In the genomic region with DNA sequence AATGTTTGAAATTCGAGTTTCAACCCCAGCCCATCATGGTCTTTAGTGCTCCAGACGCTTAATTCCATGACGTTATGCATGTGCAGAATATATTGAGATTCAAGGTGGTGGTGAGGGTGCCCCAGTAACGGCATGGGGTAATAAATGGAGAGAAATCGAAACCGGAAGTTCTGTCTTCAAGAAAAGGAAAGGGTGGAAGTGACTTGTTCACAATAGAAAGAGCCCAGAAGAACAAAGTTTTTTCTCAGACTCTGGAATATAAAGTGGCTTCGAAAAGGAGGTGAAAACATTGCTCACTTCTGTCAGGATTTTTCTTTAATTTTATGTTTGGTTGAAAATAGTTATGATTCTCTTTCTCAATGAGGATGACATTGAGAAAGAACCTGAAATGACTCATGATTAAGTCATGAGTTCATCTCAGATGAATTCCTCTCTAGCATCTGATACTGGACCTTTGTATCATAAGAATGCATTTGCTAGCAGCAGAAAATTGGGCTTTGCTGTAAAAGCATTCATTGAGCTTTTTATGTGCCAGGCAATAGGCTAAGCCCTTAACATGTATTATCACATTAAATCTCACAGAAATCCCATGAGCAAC, we compare ENCODE assay signal across 8 cellular contexts. TPM values are rescaled to one million over a fixed set of nuclear protein-coding genes. Genes with fewer than 3 reads are reported as not detected.
A peak's percentile ranks its signal among the peaks of the same experiment; 100 is the strongest.
DNase-seq lines count a peak whose midpoint lies in the region; ATAC-seq and TF ChIP-seq lines count a peak whose summit lies in the region.

No MANE protein-coding gene starts in this region.

- TF ChIP-seq POLR2A in gastroesophageal sphincter (IDR thresholded peaks at IDR 0.05) (no peak), prostate gland (IDR thresholded peaks at IDR 0.05) (no peak)

- 8 to 11% methylated on average over 7 of the region's 7 CpGs for WGBS in gastroesophageal sphincter (ENCODE audit: low coverage in 1 of 2), 2 donors
- 12% methylated on average over 7 of the region's 7 CpGs for WGBS in prostate gland

- peak; percentile 80 for DNase-seq in ACHN
- DNase-seq in prostate gland (ENCODE audit: low spot score): peak; percentile 20

- H3K9me3 ChIP-seq in gastroesophageal sphincter: no peaks in the 10 kb centered on the region
- no peaks in the 10 kb centered on the region for H3K9me3 ChIP-seq in prostate gland

- no peaks in the 10 kb centered on the region for H3K9me3 Mint-ChIP-seq in activated naive CD4-positive, alpha-beta T cell treated with anti-CD3 and anti-CD28 coated beads, Interleukin-2, amount 50 U/mL, for 24 hours

- ATAC-seq in GM18517 (IDR thresholded peaks at IDR 0.05; ENCODE audit: unreplicated experiment) (peak; percentile 51), HG03280 (IDR thresholded peaks at IDR 0.05; ENCODE audit: unreplicated experiment) (peak; percentile 32), gastroesophageal sphincter (peak; percentile 66), GM19463 (IDR thresholded peaks at IDR 0.05; ENCODE audit: unreplicated experiment) (no peak)

- TF ChIP-seq CTCF in gastroesophageal sphincter (IDR thresholded peaks at IDR 0.05): no peak
- TF ChIP-seq CTCF in prostate gland (IDR thresholded peaks at IDR 0.05): no peak

- H3K36me3 ChIP-seq in gastroesophageal sphincter (no peaks in the 10 kb centered on the region), prostate gland (no peaks in the 10 kb centered on the region)

- no peaks in the 10 kb centered on the region for H3K27me3 Mint-ChIP-seq in activated naive CD4-positive, alpha-beta T cell treated with anti-CD3 and anti-CD28 coated beads, Interleukin-2, amount 50 U/mL, for 24 hours

- peaks cover 0 to 26% (median 4%) of the 10 kb centered on the region in 3 donors for H3K4me1 ChIP-seq in gastroesophageal sphincter
- no peaks in the 10 kb centered on the region for H3K4me1 ChIP-seq in prostate gland (replicated peaks)

- H3K27me3 ChIP-seq in gastroesophageal sphincter (no peaks in the 10 kb centered on the region), prostate gland (replicated peaks; ENCODE audit: insufficient read depth) (no peaks in the 10 kb centered on the region)

- peaks cover 2% of the 10 kb centered on the region for H3K36me3 Mint-ChIP-seq in activated naive CD4-positive, alpha-beta T cell treated with anti-CD3 and anti-CD28 coated beads, Interleukin-2, amount 50 U/mL, for 24 hours

- peak overlapping the region; percentile 100 for H3K27ac Mint-ChIP-seq in activated naive CD4-positive, alpha-beta T cell treated with anti-CD3 and anti-CD28 coated beads, Interleukin-2, amount 50 U/mL, for 24 hours

- peak overlapping the region; percentile 81 to 94 for H3K4me3 ChIP-seq in gastroesophageal sphincter
- peak overlapping the region; percentile 54 to 70 for H3K4me3 ChIP-seq in prostate gland

- H3K27ac ChIP-seq in gastroesophageal sphincter (peak overlapping the region; percentile 65 to 94 (median 92)), prostate gland (peak overlapping the region; percentile 92 to 93)

- in situ Hi-C loops in ACHN (cut with HindIII; ENCODE audit: low pct_ligation_motif_present, low pct_unique_long_range_greater_than_20kb, low sequenced_read_pairs): no loop called here

- H3K4me3 Mint-ChIP-seq in activated naive CD4-positive, alpha-beta T cell treated with anti-CD3 and anti-CD28 coated beads, Interleukin-2, amount 50 U/mL, for 24 hours: peak overlapping the region; percentile 97

- peaks cover 78% of the 10 kb centered on the region for H3K4me1 Mint-ChIP-seq in activated naive CD4-positive, alpha-beta T cell treated with anti-CD3 and anti-CD28 coated beads, Interleukin-2, amount 50 U/mL, for 24 hours

- no peak for TF ChIP-seq EP300 in gastroesophageal sphincter (IDR thresholded peaks at IDR 0.05)

- intact Hi-C loops in prostate gland (cut with DNase I): loop anchor here (2.0 kb wide), 1 partner anchor 162 kb away; the partner anchor contains the start of gene DDX60

TF ChIP-seq in PFSK-1, 5 proteins besides CTCF, POLR2A, EP300 and RAD21:
- 0 out of 2 replicates have a peak, but pooled peaks have one; percentile 41 for TF ChIP-seq TAF1 (IDR thresholded peaks at IDR 0.05; ENCODE audit: borderline replicate concordance, insufficient read depth, low read length)
- no peak for TF ChIP-seq POLR2AphosphoS5 (IDR thresholded peaks at IDR 0.05; ENCODE audit: low read depth, low read length)
TF ChIP-seq in PFSK-1: peak in this region for 1.

RNA-seq across cellular contexts. Expression of gene DDX60L, which starts 0.8 kb away (rescaled TPM):
- polyA plus RNA-seq in PFSK-1 (2012; ENCODE audit: insufficient read length, low read depth): 1.8 TPM
- 10 to 100 TPM in 2 of 4 donors, 1 to 10 TPM in 2; 6.2 to 16.2 (median 9.0) TPM for total RNA-seq in gastroesophageal sphincter
- 10 to 100 TPM; 11.9 to 13.1 TPM for total RNA-seq in prostate gland

RNA-seq across cellular contexts. Expression of gene PALLD, which starts 15.8 kb away (rescaled TPM):
- polyA plus RNA-seq in PFSK-1 (2012; ENCODE audit: insufficient read length, low read depth): 96.8 TPM
- total RNA-seq in gastroesophageal sphincter (1,000 to 10,000 TPM; 1,036 to 2,270 (median 2,202) TPM), prostate gland (100 to 1,000 TPM; 252 TPM)

Comparison
In these comparisons a context has a peak if more than half of its experiments do, and no peak if none do; other contexts are left out.
1. RNA of gene PALLD, which starts 15.8 kb away (total RNA-seq): 1,036 to 2,270 TPM in gastroesophageal sphincter; 252 TPM in prostate gland; every median in the first group is over 4 times any median in the second.